Comparison of ENCODE assay signal across 10 cellular contexts in the genomic region with DNA sequence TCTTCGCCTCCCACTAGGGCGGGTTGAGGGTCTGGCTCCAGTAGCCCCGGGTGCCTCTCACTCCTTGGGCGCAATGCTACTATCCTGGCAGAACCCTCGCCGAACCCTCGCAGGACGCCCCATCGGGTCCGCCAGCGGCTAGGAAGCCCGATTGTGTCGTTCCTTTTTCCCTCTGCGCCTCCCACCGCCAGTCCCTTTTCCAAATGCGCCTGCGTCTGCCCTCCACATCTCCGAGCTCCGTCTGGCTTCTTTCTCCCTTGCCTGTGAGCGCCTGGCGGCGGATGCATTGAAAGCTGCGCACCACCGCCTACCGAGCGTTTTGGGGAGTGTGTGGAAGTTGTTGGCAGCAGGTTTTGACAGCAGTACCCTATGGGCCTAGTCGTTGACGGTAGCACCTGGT. TPM values are rescaled to one million over a fixed set of nuclear protein-coding genes. Genes with fewer than 3 reads are reported as not detected.
DNase-seq lines count a peak whose midpoint lies in the region; ATAC-seq and TF ChIP-seq lines count a peak whose summit lies in the region.
"Had no signal": no experiment of that assay in that cellular context is flagged by ENCODE, and none has a peak within 500 bp of the region (broad histone marks: within the 10 kb centered on the region; RNA-seq: fewer than 3 reads in every experiment).

No MANE protein-coding gene starts in this region.

- peaks cover 24% of the 10 kb centered on the region for H3K27me3 Mint-ChIP-seq in GM23338 (ENCODE audit: insufficient read depth, low read depth, poor library complexity)
- peaks cover 10% of the 10 kb centered on the region for H3K27me3 Mint-ChIP-seq in activated T-helper 17 cell treated with anti-CD3 and anti-CD28 coated beads, Interleukin-2, amount 50 U/mL, for 72 hours

- 0 out of 2 replicates have a peak, but pooled peaks cover 2% of the 10 kb centered on the region for H3F3A ChIP-seq in GM23338 (replicated peaks; ENCODE audit: low read depth)

- H3K36me3 ChIP-seq in GM23338 (ENCODE audit: insufficient read depth): no peaks in the 10 kb centered on the region
- no peaks in the 10 kb centered on the region for H3K36me3 ChIP-seq in brain microvascular endothelial cell (replicated peaks)
- H3K36me3 ChIP-seq in iPS DF 6.9 (ENCODE audit: control insufficient read depth, insufficient read depth, low read length): no peaks in the 10 kb centered on the region
- no peaks in the 10 kb centered on the region for H3K36me3 ChIP-seq in gastrocnemius medialis

- DNase-seq in GM23338 (ENCODE audit: low spot score) (peak; percentile 81), brain microvascular endothelial cell (peak; percentile 67), iPS DF 6.9 (ENCODE audit: low read depth, low spot score) (peak; percentile 27), gastrocnemius medialis (no peak), NCI-H128 (lab: John Stamatoyannopoulos, UW; ENCODE audit: unreplicated experiment) (no peak)
- DNase-seq: activated T-cell treated with anti-CD3 and anti-CD28 coated beads, Interleukin-2, amount 50 U/mL, for 24 hours had no signal

- intact Hi-C loops in gastrocnemius medialis (cut with DNase I; ENCODE audit: low total_unique reads): no loop called here

- H4K20me1 ChIP-seq in GM23338 (replicated peaks; ENCODE audit: insufficient read depth): no peaks in the 10 kb centered on the region

- no peak overlapping the region for H2AFZ ChIP-seq in GM23338
- H2AFZ ChIP-seq: parathyroid adenoma had no signal

- H3K27me3 ChIP-seq in GM23338 (ENCODE audit: insufficient read depth): peaks cover 40% of the 10 kb centered on the region
- H3K27me3 ChIP-seq in brain microvascular endothelial cell (replicated peaks): no peaks in the 10 kb centered on the region
- H3K27me3 ChIP-seq in iPS DF 6.9 (ENCODE audit: control insufficient read depth, insufficient read depth, low read length): peaks cover 25% of the 10 kb centered on the region
- no peaks in the 10 kb centered on the region for H3K27me3 ChIP-seq in gastrocnemius medialis

- peak overlapping the region; percentile 84 for H3K4me2 ChIP-seq in GM23338

- TF ChIP-seq POLR2A in gastrocnemius medialis (IDR thresholded peaks at IDR 0.05): no peak

- ATAC-seq in GM23338 (peak; percentile 85), gastrocnemius medialis (no peak), HG03571 (IDR thresholded peaks at IDR 0.05; ENCODE audit: unreplicated experiment) (no peak), GM18907 (IDR thresholded peaks at IDR 0.05; ENCODE audit: unreplicated experiment) (no peak)
- no peak for ATAC-seq in activated T-helper 17 cell treated with anti-CD3 and anti-CD28 coated beads, Interleukin-2, amount 50 U/mL, for 72 hours (replicated peaks)

- peak overlapping the region; percentile 73 for H3K4me3 Mint-ChIP-seq in GM23338
- H3K4me3 Mint-ChIP-seq in activated T-helper 17 cell treated with anti-CD3 and anti-CD28 coated beads, Interleukin-2, amount 50 U/mL, for 72 hours: no peak overlapping the region
- H3K4me3 Mint-ChIP-seq: activated T-cell treated with anti-CD3 and anti-CD28 coated beads, Interleukin-2, amount 50 U/mL, for 24 hours had no signal

- no peaks in the 10 kb centered on the region for H3K79me2 ChIP-seq in GM23338 (replicated peaks; ENCODE audit: insufficient read depth)
- H3K79me2 ChIP-seq: parathyroid adenoma had no signal

- H3K27ac Mint-ChIP-seq in GM23338: no peak overlapping the region
- H3K27ac Mint-ChIP-seq in activated T-helper 17 cell treated with anti-CD3 and anti-CD28 coated beads, Interleukin-2, amount 50 U/mL, for 72 hours: no peak overlapping the region
- H3K27ac Mint-ChIP-seq: activated T-cell treated with anti-CD3 and anti-CD28 coated beads, Interleukin-2, amount 50 U/mL, for 24 hours had no signal

- H3K27ac ChIP-seq in GM23338 (ENCODE audit: low read depth): no peak overlapping the region
- H3K27ac ChIP-seq in brain microvascular endothelial cell: no peak overlapping the region
- no peak overlapping the region for H3K27ac ChIP-seq in iPS DF 6.9 (ENCODE audit: low read length)
- no peak overlapping the region for H3K27ac ChIP-seq in gastrocnemius medialis
- H3K27ac ChIP-seq: parathyroid adenoma had no signal

- WGBS in iPS DF 6.9 (ENCODE audit: insufficient coverage, insufficient read length): no CpG with 5 or more reads among the region's 28 CpGs

- H3K4me1 ChIP-seq in GM23338 (ENCODE audit: insufficient read depth): peaks cover 35% of the 10 kb centered on the region
- H3K4me1 ChIP-seq in iPS DF 6.9 (ENCODE audit: control insufficient read depth, insufficient read depth, low read length): no peaks in the 10 kb centered on the region
- H3K4me1 ChIP-seq in gastrocnemius medialis: no peaks in the 10 kb centered on the region
- H3K4me1 ChIP-seq: parathyroid adenoma had no signal

- H3K9me2 ChIP-seq in GM23338 (ENCODE audit: insufficient read depth): no peaks in the 10 kb centered on the region

- in situ Hi-C loops in brain microvascular endothelial cell (cut with HindIII; ENCODE audit: low pct_ligation_motif_present, low sequenced_read_pairs) (no loop called here), gastrocnemius medialis (cut with MboI; ENCODE audit: low sequenced_read_pairs in 4 of 4) (no loop called here)

- H3K9me3 ChIP-seq in iPS DF 6.9 (ENCODE audit: control insufficient read depth, insufficient read depth, low read length): no peaks in the 10 kb centered on the region
- no peaks in the 10 kb centered on the region for H3K9me3 ChIP-seq in gastrocnemius medialis

- no peaks in the 10 kb centered on the region for H3K9me3 Mint-ChIP-seq in GM23338
- no peaks in the 10 kb centered on the region for H3K9me3 Mint-ChIP-seq in activated T-helper 17 cell treated with anti-CD3 and anti-CD28 coated beads, Interleukin-2, amount 50 U/mL, for 72 hours
- H3K9me3 Mint-ChIP-seq: activated T-cell treated with anti-CD3 and anti-CD28 coated beads, Interleukin-2, amount 50 U/mL, for 24 hours had no signal

- no peaks in the 10 kb centered on the region for H3K36me3 Mint-ChIP-seq in GM23338 (ENCODE audit: low read depth)
- no peaks in the 10 kb centered on the region for H3K36me3 Mint-ChIP-seq in activated T-helper 17 cell treated with anti-CD3 and anti-CD28 coated beads, Interleukin-2, amount 50 U/mL, for 72 hours (ENCODE audit: low read depth)

- H3K4me3 ChIP-seq in GM23338: peak overlapping the region; percentile 63
- H3K4me3 ChIP-seq in brain microvascular endothelial cell (ENCODE audit: low read depth, low read length): peak overlapping the region; percentile 58
- 0 out of 2 replicates have a peak overlapping the region, but pooled peaks have one; percentile 5 for H3K4me3 ChIP-seq in iPS DF 6.9 (ENCODE audit: low read length)
- H3K4me3 ChIP-seq in gastrocnemius medialis: peak overlapping the region in 3 of 4 donors; percentile 8 to 41 (median 15)

- peaks cover 11% of the 10 kb centered on the region for H3K4me1 Mint-ChIP-seq in GM23338
- H3K4me1 Mint-ChIP-seq in activated T-helper 17 cell treated with anti-CD3 and anti-CD28 coated beads, Interleukin-2, amount 50 U/mL, for 72 hours: no peaks in the 10 kb centered on the region

- TF ChIP-seq CTCF in GM23338 (conservative IDR thresholded peaks at IDR 0.05; ENCODE audit: low read depth in 2 of 2) (peak; percentile 33 to 57; a peak in 2 of 4 replicates), brain microvascular endothelial cell (IDR thresholded peaks at IDR 0.05; ENCODE audit: low read depth, low read length, missing control alignments) (peak; percentile 80), gastrocnemius medialis (IDR thresholded peaks at IDR 0.05 in 4 of 5, conservative IDR thresholded peaks at IDR 0.05 in 1 of 5) (no peak)

TF ChIP-seq in GM23338, 12 proteins besides CTCF, POLR2A, EP300 and RAD21 (continues in another document):
- TF ChIP-seq STAT1 (IDR thresholded peaks at IDR 0.05; ENCODE audit: unreplicated experiment) (no peak), POLR2AphosphoS5 (IDR thresholded peaks at IDR 0.05; ENCODE audit: low read depth) (no peak), JUNB (IDR thresholded peaks at IDR 0.05; ENCODE audit: unreplicated experiment) (no peak)
- TF ChIP-seq, protein P1, sequence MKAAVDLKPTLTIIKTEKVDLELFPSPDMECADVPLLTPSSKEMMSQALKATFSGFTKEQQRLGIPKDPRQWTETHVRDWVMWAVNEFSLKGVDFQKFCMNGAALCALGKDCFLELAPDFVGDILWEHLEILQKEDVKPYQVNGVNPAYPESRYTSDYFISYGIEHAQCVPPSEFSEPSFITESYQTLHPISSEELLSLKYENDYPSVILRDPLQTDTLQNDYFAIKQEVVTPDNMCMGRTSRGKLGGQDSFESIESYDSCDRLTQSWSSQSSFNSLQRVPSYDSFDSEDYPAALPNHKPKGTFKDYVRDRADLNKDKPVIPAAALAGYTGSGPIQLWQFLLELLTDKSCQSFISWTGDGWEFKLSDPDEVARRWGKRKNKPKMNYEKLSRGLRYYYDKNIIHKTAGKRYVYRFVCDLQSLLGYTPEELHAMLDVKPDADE (IDR thresholded peaks at IDR 0.05): no peak

RNA-seq across cellular contexts. Expression of a gene that starts 1.0 kb away (rescaled TPM):
- 0.12 and 0.21 TPM in 2 replicates for total RNA-seq in GM23338 (2014; rRNA removed; shearing (Covaris generic))
- 0.40 and 0.54 TPM in 2 replicates for polyA plus RNA-seq in GM23338 (2016; fragmentation: Nextera tagmentation; extraction: Ambion mirVana)
- total RNA-seq in gastrocnemius medialis: under 1 TPM in 3 of 4 donors, not detected in 1; 0.44 to 0.71 (median 0.59) TPM
- not detected for total RNA-seq in activated T-helper 17 cell treated with anti-CD3 and anti-CD28 coated beads, Interleukin-2, amount 50 U/mL, for 72 hours

Comparison
In these comparisons a context has a peak if more than half of its experiments do, and no peak if none do; other contexts are left out.
1. DNase-seq: peak in GM23338 (single experiment), brain microvascular endothelial cell (single experiment) and iPS DF 6.9 (single experiment); none in gastrocnemius medialis (0 of 2) and NCI-H128 (single experiment).
2. H3K4me3 ChIP-seq: peak in every context shown above with its lines; median percentile 63 in GM23338; 58 in brain microvascular endothelial cell; 15 in gastrocnemius medialis; 5 in iPS DF 6.9.
3. CTCF ChIP-seq: peak in GM23338 (2 of 2) and brain microvascular endothelial cell (single experiment); none in gastrocnemius medialis (0 of 5).